In the genomic region with DNA sequence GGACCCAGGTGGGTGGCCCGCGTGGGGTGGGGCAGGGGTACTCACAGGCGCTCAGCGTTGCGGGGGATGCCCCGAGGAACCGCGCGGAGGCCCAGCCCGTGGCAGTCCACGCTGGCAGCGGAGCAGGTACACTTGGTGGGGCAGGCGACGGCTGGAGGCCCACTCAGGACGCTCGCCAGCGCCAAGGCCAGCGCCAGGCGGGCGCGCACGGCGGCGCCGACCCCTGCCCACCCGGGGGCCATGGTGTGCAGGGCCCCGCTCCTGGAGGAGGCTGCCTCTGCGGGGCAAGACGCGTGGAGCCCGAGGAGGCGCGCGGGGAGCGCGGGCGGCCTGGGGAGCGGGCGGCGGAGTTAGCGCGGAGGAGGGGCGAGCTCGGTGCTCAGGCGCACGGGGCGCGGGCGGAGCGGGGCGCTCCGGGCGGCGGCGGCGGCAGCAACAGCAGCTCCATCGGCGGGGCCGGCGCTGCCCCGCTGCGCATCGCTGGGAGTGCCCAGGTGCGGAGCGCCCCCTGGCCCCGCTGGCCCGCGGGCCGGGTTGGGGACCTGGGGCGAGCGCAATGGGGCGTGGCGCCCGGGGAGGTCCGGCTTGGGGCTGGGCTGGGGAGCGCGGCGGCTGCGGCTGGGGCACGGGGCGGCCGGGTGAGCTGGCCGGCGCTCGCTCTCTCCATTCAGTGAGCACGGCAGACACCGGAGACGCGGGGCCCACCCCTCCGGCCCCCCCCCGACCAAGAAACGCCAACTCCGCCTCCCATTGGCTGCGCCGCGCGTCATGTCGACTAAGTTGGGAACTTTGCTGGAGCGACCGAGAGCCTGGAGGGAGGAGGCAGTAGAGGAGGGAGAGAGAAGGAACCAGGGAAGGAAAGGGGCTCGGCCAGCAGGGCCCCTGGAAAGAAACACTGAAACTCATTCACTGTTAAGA, we compare ENCODE assay signal across 8 cellular contexts. TPM values are rescaled to one million over a fixed set of nuclear protein-coding genes. Genes with fewer than 3 reads are reported as not detected.
A peak's percentile ranks its signal among the peaks of the same experiment; 100 is the strongest.
DNase-seq lines count a peak whose midpoint lies in the region; ATAC-seq and TF ChIP-seq lines count a peak whose summit lies in the region.

Gene SLIT3, minus strand, starts transcription at position 672 of the 918 bp plus-strand sequence. Its CDS starts 430 bp downstream, at position 242.

- peak within 1 kb of the TSS; percentile 37 for H2BK15ac ChIP-seq in mesenchymal stem cell (ENCODE audit: low read depth, poor library complexity, severe bottlenecking)

- peak within 1 kb of the TSS; percentile 91 for H3K9ac ChIP-seq in mesenchymal stem cell (ENCODE audit: low read length)

- H4K91ac ChIP-seq in mesenchymal stem cell (ENCODE audit: low read length) = no peak within 1 kb of the TSS

- TF ChIP-seq POLR2A in vagina (IDR thresholded peaks at IDR 0.05) = no peak

- H3K9me3 ChIP-seq in ectodermal cell (ENCODE audit: control insufficient read depth, low read length) (no peaks in the 10 kb centered on the region), mesenchymal stem cell (ENCODE audit: control insufficient read depth, low read length) (no peaks in the 10 kb centered on the region), vagina (no peaks in the 10 kb centered on the region)

- H2AFZ ChIP-seq in mesenchymal stem cell (ENCODE audit: low read depth, low read length) = no peak within 1 kb of the TSS

- no peak within 1 kb of the TSS for H3K18ac ChIP-seq in mesenchymal stem cell (ENCODE audit: low read depth in 1 of 2, low read length in 2 of 2)

- H3K23ac ChIP-seq in mesenchymal stem cell (ENCODE audit: low read length in 2 of 2) = no peak within 1 kb of the TSS

- no peaks in the 10 kb centered on the region for H3K4me1 ChIP-seq in ectodermal cell (ENCODE audit: control insufficient read depth, insufficient read depth, low read length)
- H3K4me1 ChIP-seq in mesenchymal stem cell (ENCODE audit: control insufficient read depth, insufficient read depth, low read depth, low read length) = peaks cover 17% of the 10 kb centered on the region
- H3K4me1 ChIP-seq in vagina = peaks cover 37% of the 10 kb centered on the region

- WGBS in ectodermal cell, 2 experiments = 1 to 2% methylated on average over 96 to 101 of the region's 101 CpGs
- WGBS in mesenchymal stem cell = 1% methylated on average over 62 of the region's 101 CpGs

- no peak for TF ChIP-seq CTCF in vagina (IDR thresholded peaks at IDR 0.05)

- H3K27ac ChIP-seq in ectodermal cell (ENCODE audit: insufficient read depth, low read depth, low read length, poor library complexity, severe bottlenecking) (no peak within 1 kb of the TSS), mesenchymal stem cell (ENCODE audit: low read length, poor library complexity, severe bottlenecking) (no peak within 1 kb of the TSS), vagina (peak within 1 kb of the TSS; percentile 73)

- H2AK5ac ChIP-seq in mesenchymal stem cell (ENCODE audit: low read length, severe bottlenecking) = no peak within 1 kb of the TSS

- H3K36me3 ChIP-seq in ectodermal cell (ENCODE audit: control insufficient read depth, insufficient read depth, low read length) = no peaks in the 10 kb centered on the region
- H3K36me3 ChIP-seq in mesenchymal stem cell (ENCODE audit: control insufficient read depth in 1 of 2, insufficient read depth in 2 of 2, low read depth in 1 of 2, low read length in 2 of 2) = peaks cover 0 to 8% of the 10 kb centered on the region in 2 experiments
- no peaks in the 10 kb centered on the region for H3K36me3 ChIP-seq in vagina

- H2BK120ac ChIP-seq in mesenchymal stem cell (ENCODE audit: low read depth, low read length) = no peak within 1 kb of the TSS

- no peak within 1 kb of the TSS for H3K14ac ChIP-seq in mesenchymal stem cell (ENCODE audit: low read length in 2 of 2)

- H3K4ac ChIP-seq in mesenchymal stem cell (ENCODE audit: low read depth in 1 of 2, low read length in 2 of 2) = no peak within 1 kb of the TSS

- no peak within 1 kb of the TSS for H2BK12ac ChIP-seq in mesenchymal stem cell (ENCODE audit: low read length in 2 of 2)

- no peak within 1 kb of the TSS for H4K8ac ChIP-seq in mesenchymal stem cell (ENCODE audit: low read length)

- H3K4me3 ChIP-seq in ectodermal cell (ENCODE audit: insufficient read depth, low read depth, low read length) = peak within 1 kb of the TSS; percentile 50
- H3K4me3 ChIP-seq in mesenchymal stem cell (ENCODE audit: insufficient read depth in 1 of 2, low read depth in 1 of 2, low read length in 2 of 2) = peak within 1 kb of the TSS; percentile 58 to 89
- peak within 1 kb of the TSS; percentile 56 to 70 for H3K4me3 ChIP-seq in vagina

- H3K27me3 ChIP-seq in ectodermal cell (ENCODE audit: control insufficient read depth, insufficient read depth, low read length, poor library complexity, severe bottlenecking) (peaks cover 60% of the 10 kb centered on the region), mesenchymal stem cell (ENCODE audit: control insufficient read depth in 1 of 2, insufficient read depth in 1 of 2, low read length in 2 of 2) (peaks cover 0 to 73% of the 10 kb centered on the region in 2 experiments), vagina (no peaks in the 10 kb centered on the region)

- H3K4me2 ChIP-seq in mesenchymal stem cell (ENCODE audit: low read length, poor library complexity, severe bottlenecking) = peak within 1 kb of the TSS; percentile 83

- DNase-seq in ACHN = peak; percentile 80
- DNase-seq in M059J (ENCODE audit: low read depth) = peak; percentile 80
- DNase-seq in mesenchymal stem cell = peak; percentile 47
- DNase-seq in vagina (ENCODE audit: extremely low spot score in 2 of 2) = no peak
- DNase-seq in activated effector memory CD4-positive, alpha-beta T cell treated with anti-CD3 and anti-CD28 coated beads, Interleukin-2, amount 50 U/mL, for 16 hours = no peak
- DNase-seq in NCI-H1436 treated with DMSO at 0.1 percent for 48 hours (lab: John Stamatoyannopoulos, UW) = no peak

- intact Hi-C loops in vagina (cut with DNase I) = loop anchor here (5.0 kb wide), 1 partner anchor 313 kb away; no protein-coding TSS in a partner anchor

- in situ Hi-C loops in ACHN (cut with HindIII; ENCODE audit: low pct_ligation_motif_present, low pct_unique_long_range_greater_than_20kb, low sequenced_read_pairs) = no loop called here

- H3K79me1 ChIP-seq in mesenchymal stem cell (replicated peaks; ENCODE audit: low read length, poor library complexity, severe bottlenecking) = no peaks in the 10 kb centered on the region

- ATAC-seq in GM21717 (IDR thresholded peaks at IDR 0.05; ENCODE audit: unreplicated experiment) = no peak

- H2BK5ac ChIP-seq in mesenchymal stem cell (ENCODE audit: low read depth, low read length, poor library complexity, severe bottlenecking) = no peak within 1 kb of the TSS

RNA-seq across cellular contexts. Expression of gene SLIT3, which starts in this region (rescaled TPM):
- total RNA-seq in M059J (2014; rRNA removed; shearing (Covaris generic)) = 0.17 and 0.62 TPM in 2 replicates
- polyA plus RNA-seq in ectodermal cell (2013, experiment 1 of 4) = 5.5 TPM
- 5.6 TPM for polyA plus RNA-seq in ectodermal cell (2013, experiment 2 of 4)
- 5.7 TPM for polyA plus RNA-seq in ectodermal cell (2013, experiment 3 of 4)
- 8.4 TPM for polyA plus RNA-seq in ectodermal cell (2013, experiment 4 of 4)
- polyA plus RNA-seq in mesenchymal stem cell (2013, experiment 1 of 2) = 0.57 TPM
- polyA plus RNA-seq in mesenchymal stem cell (2013, experiment 2 of 2) = 0.41 TPM
- total RNA-seq in vagina = 52.8 TPM

Comparison
In these comparisons a context has a peak if more than half of its experiments do, and no peak if none do; other contexts are left out.
1. RNA of gene SLIT3 (total RNA-seq): 52.8 TPM in vagina (single experiment); 0.17 to 0.62 TPM in M059J; every median in the first group is over 10 times any median in the second.
2. Peak in DNase-seq in M059J; RNA of the gene not detected or under 1 TPM.
3. DNase-seq: peak in ACHN (single experiment) and mesenchymal stem cell (single experiment); none in vagina (0 of 2), activated effector memory CD4-positive, alpha-beta T cell treated with anti-CD3 and anti-CD28 coated beads, Interleukin-2, amount 50 U/mL, for 16 hours (single experiment) and NCI-H1436 treated with DMSO at 0.1 percent for 48 hours (single experiment).
4. Peak in every context shown above with its lines, with median percentiles within 50 percentile points of each other: H3K4me3 ChIP-seq.